1 cellular context compared by ENCODE assay signal in genomic region chr15:91320106-91320505, GRCh38.
TF ChIP-seq lines count a peak whose summit lies in the region.

No MANE protein-coding gene starts in this region.

TF ChIP-seq in GM23338, 12 proteins besides CTCF, POLR2A, EP300 and RAD21 (continued from another document):
- TF ChIP-seq ZNF462 (CRISPR knock-in tag; IDR thresholded peaks at IDR 0.05), result no peak
- no peak for TF ChIP-seq REST (IDR thresholded peaks at IDR 0.05; ENCODE audit: unreplicated experiment)
- no peak for TF ChIP-seq JUNB (IDR thresholded peaks at IDR 0.05; ENCODE audit: unreplicated experiment)
- no peak for TF ChIP-seq ZNF331 (CRISPR knock-in tag; IDR thresholded peaks at IDR 0.05; ENCODE audit: low read depth)
- TF ChIP-seq ETS1 (IDR thresholded peaks at IDR 0.05), result no peak
- no peak for TF ChIP-seq CREB1 (CRISPR knock-in tag; IDR thresholded peaks at IDR 0.05; ENCODE audit: low read depth)
- TF ChIP-seq EZH2 (IDR thresholded peaks at IDR 0.05; ENCODE audit: low read depth, unreplicated experiment), result no peak
- TF ChIP-seq NANOG (IDR thresholded peaks at IDR 0.05; ENCODE audit: borderline replicate concordance), result no peak
- no peak for TF ChIP-seq EZH2phosphoT487 (IDR thresholded peaks at IDR 0.05; ENCODE audit: unreplicated experiment)
- no peak for TF ChIP-seq ZNF114 (CRISPR knock-in tag; IDR thresholded peaks at IDR 0.05)
